In the genomic region with DNA sequence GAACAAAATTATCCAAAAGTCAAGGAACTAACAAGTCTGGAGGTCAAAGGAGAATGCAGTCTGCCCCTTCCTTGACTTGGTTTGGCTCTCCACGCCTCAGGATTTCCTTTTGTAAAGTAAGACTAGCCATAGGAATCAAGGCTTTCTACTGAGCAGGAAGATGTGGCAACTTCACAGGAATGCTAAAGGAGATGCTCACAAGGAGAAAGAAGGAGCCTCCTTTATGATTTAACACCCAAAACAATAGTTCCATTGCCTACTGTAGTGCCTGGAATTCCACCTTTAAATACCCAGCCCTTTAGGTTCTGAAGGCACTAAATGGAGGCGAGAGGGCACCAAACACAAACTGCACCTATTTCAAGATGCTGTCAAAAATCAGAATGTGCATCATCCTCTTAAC, we compare ENCODE assay signal across 1 cellular context.
TF ChIP-seq lines count a peak whose summit lies in the region.

No MANE protein-coding gene starts in this region.

TF ChIP-seq in H1, 55 proteins besides CTCF, POLR2A, EP300 and RAD21 (continued from another document):
- TF ChIP-seq CHD7 (IDR thresholded peaks at IDR 0.05; ENCODE audit: insufficient replicate concordance, low read length): peak; percentile 44
- TF ChIP-seq, protein P1, sequence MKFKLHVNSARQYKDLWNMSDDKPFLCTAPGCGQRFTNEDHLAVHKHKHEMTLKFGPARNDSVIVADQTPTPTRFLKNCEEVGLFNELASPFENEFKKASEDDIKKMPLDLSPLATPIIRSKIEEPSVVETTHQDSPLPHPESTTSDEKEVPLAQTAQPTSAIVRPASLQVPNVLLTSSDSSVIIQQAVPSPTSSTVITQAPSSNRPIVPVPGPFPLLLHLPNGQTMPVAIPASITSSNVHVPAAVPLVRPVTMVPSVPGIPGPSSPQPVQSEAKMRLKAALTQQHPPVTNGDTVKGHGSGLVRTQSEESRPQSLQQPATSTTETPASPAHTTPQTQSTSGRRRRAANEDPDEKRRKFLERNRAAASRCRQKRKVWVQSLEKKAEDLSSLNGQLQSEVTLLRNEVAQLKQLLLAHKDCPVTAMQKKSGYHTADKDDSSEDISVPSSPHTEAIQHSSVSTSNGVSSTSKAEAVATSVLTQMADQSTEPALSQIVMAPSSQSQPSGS (IDR thresholded peaks at IDR 0.05; ENCODE audit: low read length): no peak
- no peak for TF ChIP-seq SIN3A (conservative IDR thresholded peaks at IDR 0.05 in 1 of 2, IDR thresholded peaks at IDR 0.05 in 1 of 2; ENCODE audit: low read depth in 1 of 2, low read length in 2 of 2)
- no peak for TF ChIP-seq JUND (IDR thresholded peaks at IDR 0.05; ENCODE audit: low read length)
- TF ChIP-seq RBBP5 (IDR thresholded peaks at IDR 0.05; ENCODE audit: borderline replicate concordance, low read depth, low read length): no peak
- TF ChIP-seq TCF12 (IDR thresholded peaks at IDR 0.05; ENCODE audit: low read depth, low read length): no peak
- TF ChIP-seq, protein P2, sequence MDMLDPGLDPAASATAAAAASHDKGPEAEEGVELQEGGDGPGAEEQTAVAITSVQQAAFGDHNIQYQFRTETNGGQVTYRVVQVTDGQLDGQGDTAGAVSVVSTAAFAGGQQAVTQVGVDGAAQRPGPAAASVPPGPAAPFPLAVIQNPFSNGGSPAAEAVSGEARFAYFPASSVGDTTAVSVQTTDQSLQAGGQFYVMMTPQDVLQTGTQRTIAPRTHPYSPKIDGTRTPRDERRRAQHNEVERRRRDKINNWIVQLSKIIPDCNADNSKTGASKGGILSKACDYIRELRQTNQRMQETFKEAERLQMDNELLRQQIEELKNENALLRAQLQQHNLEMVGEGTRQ (IDR thresholded peaks at IDR 0.05; ENCODE audit: low read length): no peak
- no peak for TF ChIP-seq POLR2AphosphoS5 (IDR thresholded peaks at IDR 0.05; ENCODE audit: low read depth, low read length)
- TF ChIP-seq BACH1 (IDR thresholded peaks at IDR 0.05; ENCODE audit: low read length): no peak
- TF ChIP-seq, protein P3, sequence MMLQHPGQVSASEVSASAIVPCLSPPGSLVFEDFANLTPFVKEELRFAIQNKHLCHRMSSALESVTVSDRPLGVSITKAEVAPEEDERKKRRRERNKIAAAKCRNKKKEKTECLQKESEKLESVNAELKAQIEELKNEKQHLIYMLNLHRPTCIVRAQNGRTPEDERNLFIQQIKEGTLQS (IDR thresholded peaks at IDR 0.05; ENCODE audit: insufficient read depth, low read depth, low read length): no peak
- no peak for TF ChIP-seq NRF1 (IDR thresholded peaks at IDR 0.05; ENCODE audit: low read depth, low read length)
- TF ChIP-seq JUN (IDR thresholded peaks at IDR 0.05; ENCODE audit: low read depth, low read length): no peak
- no peak for TF ChIP-seq EGR1 (IDR thresholded peaks at IDR 0.05; ENCODE audit: borderline replicate concordance, low read depth, low read length)
- no peak for TF ChIP-seq CREB1 (IDR thresholded peaks at IDR 0.05)
- TF ChIP-seq NANOG (IDR thresholded peaks at IDR 0.05; ENCODE audit: insufficient read depth, low read depth, low read length, poor library complexity, severe bottlenecking): peak; percentile 52
- no peak for TF ChIP-seq SRF (IDR thresholded peaks at IDR 0.05; ENCODE audit: low read depth, low read length)
- TF ChIP-seq CBX5 (IDR thresholded peaks at IDR 0.05; ENCODE audit: low read depth, low read length): no peak
- no peak for TF ChIP-seq BRCA1 (IDR thresholded peaks at IDR 0.05; ENCODE audit: low read depth, low read length)
- TF ChIP-seq RFX5 (IDR thresholded peaks at IDR 0.05; ENCODE audit: borderline replicate concordance, low read depth, low read length): no peak
- TF ChIP-seq HDAC6 (IDR thresholded peaks at IDR 0.05; ENCODE audit: low read depth, low read length): no peak
- TF ChIP-seq MAX (IDR thresholded peaks at IDR 0.05): no peak
- TF ChIP-seq CEBPB (IDR thresholded peaks at IDR 0.05; ENCODE audit: low read depth, low read length): peak; percentile 85
- TF ChIP-seq BCL11A (IDR thresholded peaks at IDR 0.05; ENCODE audit: low read depth in 2 of 2, low read length in 2 of 2): no peak
